8 cellular contexts compared by ENCODE assay signal in genomic region chr7:6558837-6559236, GRCh38. TPM values are rescaled to one million over a fixed set of nuclear protein-coding genes. Genes with fewer than 3 reads are reported as not detected.
DNase-seq lines count a peak whose midpoint lies in the region; ATAC-seq and TF ChIP-seq lines count a peak whose summit lies in the region.

No MANE protein-coding gene starts in this region.

- H4K20me1 ChIP-seq in GM23248 (ENCODE audit: insufficient read depth) = no peaks in the 10 kb centered on the region
- no peaks in the 10 kb centered on the region for H4K20me1 ChIP-seq in OCI-LY3 (ENCODE audit: insufficient read depth, low read length)
- H4K20me1 ChIP-seq in fibroblast of lung (ENCODE audit: control insufficient read depth, extremely low read depth, insufficient read depth, low read length) = no peaks in the 10 kb centered on the region

- no peaks in the 10 kb centered on the region for H3K4me1 ChIP-seq in GM23248 (ENCODE audit: insufficient read depth)
- no peaks in the 10 kb centered on the region for H3K4me1 ChIP-seq in OCI-LY3 (ENCODE audit: low read length)
- no peaks in the 10 kb centered on the region for H3K4me1 ChIP-seq in fibroblast of lung (ENCODE audit: control insufficient read depth, extremely low read depth, insufficient read depth, low read length)

- H3K27ac ChIP-seq in GM23248 (no peak overlapping the region), OCI-LY3 (ENCODE audit: low read length) (no peak overlapping the region), fibroblast of lung (ENCODE audit: insufficient read depth, low read length) (no peak overlapping the region)

- no peaks in the 10 kb centered on the region for H3K9me3 ChIP-seq in GM23248 (ENCODE audit: low read depth)
- no peaks in the 10 kb centered on the region for H3K9me3 ChIP-seq in OCI-LY3 (ENCODE audit: insufficient read depth, low read length)
- H3K9me3 ChIP-seq in fibroblast of lung (ENCODE audit: control insufficient read depth, insufficient read depth, low read depth, low read length) = no peaks in the 10 kb centered on the region

- no peaks in the 10 kb centered on the region for H3K9me2 ChIP-seq in GM23248 (ENCODE audit: insufficient read depth)

- H3K4me1 Mint-ChIP-seq in immature natural killer cell = no peaks in the 10 kb centered on the region

- no peak overlapping the region for H3K9ac ChIP-seq in GM23248
- no peak overlapping the region for H3K9ac ChIP-seq in OCI-LY3 (ENCODE audit: low read length)
- H3K9ac ChIP-seq in fibroblast of lung (ENCODE audit: insufficient read depth, low read length) = no peak overlapping the region

- H2AFZ ChIP-seq in GM23248 (no peak overlapping the region), OCI-LY3 (ENCODE audit: low read depth, low read length) (no peak overlapping the region), fibroblast of lung (ENCODE audit: low read length) (no peak overlapping the region)

- WGBS in GM23248 (ENCODE audit: low coverage in 1 of 2, low lambda C conversion rate in 2 of 2, missing lambda C conversion rate in 2 of 2), 2 experiments = 37 to 44% methylated on average over 6 of the region's 6 CpGs

- no peaks in the 10 kb centered on the region for H3K9me3 Mint-ChIP-seq in immature natural killer cell

- no peaks in the 10 kb centered on the region for H3K79me2 ChIP-seq in GM23248 (ENCODE audit: insufficient read depth)
- H3K79me2 ChIP-seq in OCI-LY3 (ENCODE audit: low read length) = no peaks in the 10 kb centered on the region
- H3K79me2 ChIP-seq in fibroblast of lung (ENCODE audit: control insufficient read depth, insufficient read depth, low read length) = no peaks in the 10 kb centered on the region

- H3K36me3 Mint-ChIP-seq in immature natural killer cell = no peaks in the 10 kb centered on the region

- H3K4me2 ChIP-seq in GM23248 (ENCODE audit: unreplicated experiment) (no peak overlapping the region), OCI-LY3 (ENCODE audit: low read length) (no peak overlapping the region), fibroblast of lung (ENCODE audit: extremely low read depth, insufficient read depth, low read length) (no peak overlapping the region)

- no peaks in the 10 kb centered on the region for H3F3A ChIP-seq in GM23248 (ENCODE audit: insufficient read depth)

- no peak overlapping the region for H3K27ac Mint-ChIP-seq in immature natural killer cell

- TF ChIP-seq CTCF in OCI-LY3 (IDR thresholded peaks at IDR 0.05; ENCODE audit: low read depth, low read length) = peak; percentile 28; the same call in 1 of the 2 replicates
- peak; percentile 22 to 53 for TF ChIP-seq CTCF in fibroblast of lung (conservative IDR thresholded peaks at IDR 0.05 in 1 of 2, IDR thresholded peaks at IDR 0.05 in 1 of 2; ENCODE audit: low read depth in 1 of 2, low read length in 2 of 2)

- H3K4me3 Mint-ChIP-seq in immature natural killer cell = no peak overlapping the region

- H3K27me3 ChIP-seq in GM23248 (replicated peaks; ENCODE audit: insufficient read depth) (no peaks in the 10 kb centered on the region), OCI-LY3 (ENCODE audit: low read depth, low read length) (no peaks in the 10 kb centered on the region), fibroblast of lung (ENCODE audit: control insufficient read depth, insufficient read depth, low read length) (no peaks in the 10 kb centered on the region)

- H3K27me3 Mint-ChIP-seq in immature natural killer cell (ENCODE audit: low read depth in 3 of 3) = peaks cover 0 to 4% (median 3%) of the 10 kb centered on the region in 3 donors

- H3K36me3 ChIP-seq in GM23248 (ENCODE audit: low read depth) (no peaks in the 10 kb centered on the region), OCI-LY3 (replicated peaks; ENCODE audit: low read depth, low read length) (no peaks in the 10 kb centered on the region), fibroblast of lung (ENCODE audit: control insufficient read depth, insufficient read depth, low read length) (no peaks in the 10 kb centered on the region)

- peak; percentile 69 for DNase-seq in DMS53 (lab: John Stamatoyannopoulos, UW)
- DNase-seq in DMS53 treated with DMSO at 0.1 percent for 48 hours (lab: John Stamatoyannopoulos, UW; ENCODE audit: unreplicated experiment) = no peak
- DNase-seq in GM23248 = peak; percentile 84
- DNase-seq in fibroblast of lung (ENCODE audit: low read depth in 2 of 2) = peak; percentile 25 to 37
- no peak for DNase-seq in middle frontal gyrus (ENCODE audit: extremely low spot score, low spot score)
- no peak for DNase-seq in immature natural killer cell

- ATAC-seq in GM18861 (IDR thresholded peaks at IDR 0.05; ENCODE audit: unreplicated experiment) = no peak

- H3K4me3 ChIP-seq in GM23248 (no peak overlapping the region), OCI-LY3 (ENCODE audit: low read length) (no peak overlapping the region), fibroblast of lung (replicated peaks in 1 of 4; ENCODE audit: control extremely low read depth in 1 of 4, insufficient read depth in 1 of 4, low read depth in 3 of 4, low read length in 4 of 4) (no peak overlapping the region)

- in situ Hi-C loops in GM23248 (cut with MboI) = no loop called here

RNA-seq across cellular contexts. Expression of gene GRID2IP, which starts 7.6 kb away (rescaled TPM):
- total RNA-seq in GM23248 (2014; rRNA removed; shearing (Covaris generic)) = not detected in 2 replicates
- not detected in 2 replicates for polyA plus RNA-seq in GM23248 (2016; fragmentation: Nextera tagmentation; extraction: Ambion mirVana)
- total RNA-seq in fibroblast of lung = not detected in 2 replicates
- polyA plus RNA-seq in fibroblast of lung = not detected in 2 replicates
- polyA plus RNA-seq in fibroblast of lung (2012) = not detected in 2 replicates
- polyA minus RNA-seq in fibroblast of lung (ENCODE audit: low replicate concordance) = not detected in 2 replicates
- polyA plus RNA-seq in immature natural killer cell = under 1 TPM in 1 of 3 donors, not detected in 2; 0.21 TPM

RNA-seq across cellular contexts. Expression of gene ZDHHC4, which starts 18.4 kb away (rescaled TPM):
- total RNA-seq in GM23248 (2014; rRNA removed; shearing (Covaris generic)) = 52.5 and 55.4 TPM in 2 replicates
- polyA plus RNA-seq in GM23248 (2016; fragmentation: Nextera tagmentation; extraction: Ambion mirVana) = 68.8 and 72.6 TPM in 2 replicates
- 65.2 and 72.7 TPM in 2 replicates for total RNA-seq in fibroblast of lung
- polyA plus RNA-seq in fibroblast of lung = 67.7 and 89.5 TPM in 2 replicates
- polyA plus RNA-seq in fibroblast of lung (2012) = 45.9 and 49.4 TPM in 2 replicates
- polyA minus RNA-seq in fibroblast of lung (ENCODE audit: low replicate concordance) = 109 and 136 TPM in 2 replicates
- polyA plus RNA-seq in immature natural killer cell = 100 to 1,000 TPM in 1 of 3 donors, 10 to 100 TPM in 2; 60.5 to 135 (median 69.4) TPM

RNA-seq across cellular contexts. Expression of gene INTS15, which starts 31.0 kb away (rescaled TPM):
- total RNA-seq in GM23248 (2014; rRNA removed; shearing (Covaris generic)) = 14.4 and 17.9 TPM in 2 replicates
- polyA plus RNA-seq in GM23248 (2016; fragmentation: Nextera tagmentation; extraction: Ambion mirVana) (11.1 and 11.3 TPM in 2 replicates), fibroblast of lung (11.7 and 18.3 TPM in 2 replicates), immature natural killer cell (10 to 100 TPM; 20.9 to 47.1 (median 30.8) TPM)
- total RNA-seq in fibroblast of lung = 7.1 and 9.0 TPM in 2 replicates
- 11.0 and 15.5 TPM in 2 replicates for polyA plus RNA-seq in fibroblast of lung (2012)
- 18.2 and 20.6 TPM in 2 replicates for polyA minus RNA-seq in fibroblast of lung (ENCODE audit: low replicate concordance)

RNA-seq across cellular contexts. Expression of gene ZNF853, which starts 56.6 kb away (rescaled TPM):
- 0.22 and 0.51 TPM in 2 replicates for total RNA-seq in GM23248 (2014; rRNA removed; shearing (Covaris generic))
- not detected in 2 replicates for polyA plus RNA-seq in GM23248 (2016; fragmentation: Nextera tagmentation; extraction: Ambion mirVana)
- 0.66 and 4.4 TPM in 2 replicates for total RNA-seq in fibroblast of lung
- polyA plus RNA-seq in fibroblast of lung = 0.05 and 0.43 TPM in 2 replicates
- 0.10 and 0.53 TPM in 2 replicates for polyA plus RNA-seq in fibroblast of lung (2012)
- polyA minus RNA-seq in fibroblast of lung (ENCODE audit: low replicate concordance) = 1.3 TPM in 1 of 2 replicates, not detected in the other
- polyA plus RNA-seq in immature natural killer cell = 1 to 10 TPM in 2 of 3 donors, under 1 TPM in 1; 0.83 to 5.5 (median 3.4) TPM

Comparison
In these comparisons a context has a peak if more than half of its experiments do, and no peak if none do; other contexts are left out.
1. DNase-seq: peak in DMS53 (single experiment), GM23248 (single experiment) and fibroblast of lung (2 of 2); none in DMS53 treated with DMSO at 0.1 percent for 48 hours (single experiment), middle frontal gyrus (single experiment) and immature natural killer cell (0 of 3).